2 cellular contexts compared by ENCODE assay signal in genomic region chr13:109007946-109008345, GRCh38.
TF ChIP-seq lines count a peak whose summit lies in the region.

No MANE protein-coding gene starts in this region.

TF ChIP-seq in IMR-90, 13 proteins besides CTCF, POLR2A, EP300 and RAD21:
- no peak for TF ChIP-seq NFE2L2 (IDR thresholded peaks at IDR 0.05; ENCODE audit: low read depth, low read length)
- no peak for TF ChIP-seq CHD1 (IDR thresholded peaks at IDR 0.05; ENCODE audit: low read depth, low read length)
- no peak for TF ChIP-seq BHLHE40 (IDR thresholded peaks at IDR 0.05; ENCODE audit: low read depth, low read length)
- TF ChIP-seq RCOR1 (IDR thresholded peaks at IDR 0.05; ENCODE audit: insufficient replicate concordance, low read length), result no peak
TF ChIP-seq in IMR-90: peak in this region for 0.

TF ChIP-seq in HepG2, 621 proteins besides CTCF, POLR2A, EP300 and RAD21:
- TF ChIP-seq ZMYM2 (CRISPR knock-in tag; IDR thresholded peaks at IDR 0.05), result no peak
